Comparison of ENCODE assay signal across 1 cellular context in the genomic region with DNA sequence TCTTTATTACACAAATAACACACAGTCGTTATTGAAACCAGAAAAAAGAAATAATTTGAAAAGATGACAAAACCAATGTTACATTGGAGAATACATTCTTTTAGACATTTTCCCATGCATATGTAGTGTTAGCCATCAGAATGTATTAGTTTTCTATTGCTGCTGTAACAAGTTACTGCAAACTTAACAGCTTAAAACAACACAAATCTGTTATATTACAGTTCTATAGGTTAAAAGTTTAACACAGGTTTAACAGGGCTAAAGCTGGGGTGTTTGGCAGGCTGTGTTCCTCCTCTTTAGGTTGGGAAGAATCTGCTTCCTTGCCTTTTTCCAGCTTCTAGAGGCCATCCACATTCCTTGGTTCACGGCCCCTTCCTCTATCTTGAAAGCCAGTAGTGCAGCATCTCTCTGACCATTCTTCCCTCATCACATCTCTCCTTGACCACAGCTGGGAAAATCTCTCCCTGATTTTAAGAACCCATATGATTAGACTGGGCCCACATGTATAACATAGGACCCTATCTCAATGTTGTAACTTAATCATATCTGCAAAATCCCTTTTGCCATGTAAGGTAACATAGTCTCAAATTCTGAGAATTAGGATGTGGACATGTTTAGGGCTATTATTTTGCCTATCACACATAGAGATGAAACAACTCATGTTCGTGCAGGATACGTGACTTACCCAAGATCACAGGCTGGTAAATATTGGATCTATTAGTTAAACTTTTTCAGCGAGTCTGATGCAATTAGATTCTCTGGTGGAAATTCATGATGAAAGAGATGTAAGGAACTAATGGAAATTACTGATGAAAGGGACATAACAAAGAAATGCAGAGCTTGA.
A peak's percentile ranks its signal among the peaks of the same experiment; 100 is the strongest.
TF ChIP-seq lines count a peak whose summit lies in the region.

No MANE protein-coding gene starts in this region.

TF ChIP-seq in HepG2, 621 proteins besides CTCF, POLR2A, EP300 and RAD21 (continues in another document):
- TF ChIP-seq CCAR2 (optimal IDR thresholded peaks at IDR 0.05; ENCODE audit: low read depth, low read length) (peak; percentile 14), MED8 (CRISPR knock-in tag; IDR thresholded peaks at IDR 0.05; ENCODE audit: insufficient replicate concordance) (peak; percentile 97), ZMYM3 (CRISPR knock-in tag; IDR thresholded peaks at IDR 0.05) (peak; percentile 42; the same call in 1 of the 2 replicates), WIZ (CRISPR knock-in tag; IDR thresholded peaks at IDR 0.05) (0 out of 2 replicates have a peak, but pooled peaks have one; percentile 55), ZNF788 (CRISPR knock-in tag; IDR thresholded peaks at IDR 0.05; ENCODE audit: borderline replicate concordance) (no peak), PHF21A (CRISPR knock-in tag; IDR thresholded peaks at IDR 0.05) (peak; percentile 77; the same call in 1 of the 2 replicates), PPARG (CRISPR knock-in tag; conservative IDR thresholded peaks at IDR 0.05) (peak; percentile 80; the same call in 1 of the 2 replicates), ZNF790 (CRISPR knock-in tag; IDR thresholded peaks at IDR 0.05; ENCODE audit: borderline replicate concordance) (no peak; the same call in 1 of the 2 replicates), SMC3 (IDR thresholded peaks at IDR 0.05; ENCODE audit: low read length) (peak; percentile 18; the same call in 1 of the 2 replicates), ZNF224 (CRISPR knock-in tag; IDR thresholded peaks at IDR 0.05) (no peak), MBD4 (IDR thresholded peaks at IDR 0.05; ENCODE audit: borderline replicate concordance, low read length) (peak; percentile 35), ZNF234 (CRISPR knock-in tag; conservative IDR thresholded peaks at IDR 0.05) (no peak), HHEX (CRISPR knock-in tag; IDR thresholded peaks at IDR 0.05) (0 out of 2 replicates have a peak, but pooled peaks have one; percentile 43), NR2F1 (CRISPR knock-in tag; IDR thresholded peaks at IDR 0.05) (peak in 1 of 2 experiments; percentile 43; a peak in 1 of 4 replicates), SOX5 (CRISPR knock-in tag; IDR thresholded peaks at IDR 0.05; ENCODE audit: borderline replicate concordance) (peak; percentile 87; the same call in 1 of the 2 replicates), REPIN1 (CRISPR knock-in tag; IDR thresholded peaks at IDR 0.05; ENCODE audit: borderline replicate concordance, low read depth) (peak; percentile 1; the same call in 1 of the 2 replicates), HNF4G (IDR thresholded peaks at IDR 0.05; ENCODE audit: borderline replicate concordance, low read depth, low read length) (peak; percentile 75), HNF4G (CRISPR knock-in tag; IDR thresholded peaks at IDR 0.05; ENCODE audit: borderline replicate concordance, low read depth) (no peak), CREM (IDR thresholded peaks at IDR 0.05) (peak; percentile 89), CREM (CRISPR knock-in tag; IDR thresholded peaks at IDR 0.05) (no peak), FOXO1 (CRISPR knock-in tag; IDR thresholded peaks at IDR 0.05) (peak; percentile 83; the same call in 1 of the 2 replicates), HDAC2 (CRISPR knock-in tag; IDR thresholded peaks at IDR 0.05) (no peak; the same call in 1 of the 2 replicates), SOX13 (IDR thresholded peaks at IDR 0.05) (peak; percentile 72; the same call in 1 of the 2 replicates), SOX13 (CRISPR knock-in tag; conservative IDR thresholded peaks at IDR 0.05 in 1 of 2, IDR thresholded peaks at IDR 0.05 in 1 of 2) (peak in 1 of 2 experiments; percentile 92; a peak in 2 of 4 replicates), ELF3 (CRISPR knock-in tag; IDR thresholded peaks at IDR 0.05) (peak; percentile 85; the same call in 1 of the 2 replicates), ZNF205 (CRISPR knock-in tag; IDR thresholded peaks at IDR 0.05) (no peak), SRF (IDR thresholded peaks at IDR 0.05; ENCODE audit: low read depth, low read length) (peak; percentile 74), HNF4A (CRISPR knock-in tag; IDR thresholded peaks at IDR 0.05) (peak; percentile 58; the same call in 1 of the 2 replicates), NFKBIZ (CRISPR knock-in tag; IDR thresholded peaks at IDR 0.05) (peak; percentile 80), KDM6A (CRISPR knock-in tag; IDR thresholded peaks at IDR 0.05; ENCODE audit: low read depth) (peak; percentile 45; the same call in 1 of the 2 replicates), GLI4 (CRISPR knock-in tag; IDR thresholded peaks at IDR 0.05; ENCODE audit: borderline replicate concordance) (peak; percentile 60; the same call in 1 of the 2 replicates)
- TF ChIP-seq, protein P1, sequence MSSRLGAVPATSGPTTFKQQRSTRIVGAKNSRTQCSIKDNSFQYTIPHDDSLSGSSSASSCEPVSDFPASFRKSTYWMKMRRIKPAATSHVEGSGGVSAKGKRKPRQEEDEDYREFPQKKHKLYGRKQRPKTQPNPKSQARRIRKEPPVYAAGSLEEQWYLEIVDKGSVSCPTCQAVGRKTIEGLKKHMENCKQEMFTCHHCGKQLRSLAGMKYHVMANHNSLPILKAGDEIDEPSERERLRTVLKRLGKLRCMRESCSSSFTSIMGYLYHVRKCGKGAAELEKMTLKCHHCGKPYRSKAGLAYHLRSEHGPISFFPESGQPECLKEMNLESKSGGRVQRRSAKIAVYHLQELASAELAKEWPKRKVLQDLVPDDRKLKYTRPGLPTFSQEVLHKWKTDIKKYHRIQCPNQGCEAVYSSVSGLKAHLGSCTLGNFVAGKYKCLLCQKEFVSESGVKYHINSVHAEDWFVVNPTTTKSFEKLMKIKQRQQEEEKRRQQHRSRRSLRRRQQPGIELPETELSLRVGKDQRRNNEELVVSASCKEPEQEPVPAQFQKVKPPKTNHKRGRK (CRISPR knock-in tag; IDR thresholded peaks at IDR 0.05): peak; percentile 85
- TF ChIP-seq, protein P2, sequence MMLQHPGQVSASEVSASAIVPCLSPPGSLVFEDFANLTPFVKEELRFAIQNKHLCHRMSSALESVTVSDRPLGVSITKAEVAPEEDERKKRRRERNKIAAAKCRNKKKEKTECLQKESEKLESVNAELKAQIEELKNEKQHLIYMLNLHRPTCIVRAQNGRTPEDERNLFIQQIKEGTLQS (CRISPR knock-in tag; IDR thresholded peaks at IDR 0.05): peak; percentile 82
- TF ChIP-seq, protein P3, sequence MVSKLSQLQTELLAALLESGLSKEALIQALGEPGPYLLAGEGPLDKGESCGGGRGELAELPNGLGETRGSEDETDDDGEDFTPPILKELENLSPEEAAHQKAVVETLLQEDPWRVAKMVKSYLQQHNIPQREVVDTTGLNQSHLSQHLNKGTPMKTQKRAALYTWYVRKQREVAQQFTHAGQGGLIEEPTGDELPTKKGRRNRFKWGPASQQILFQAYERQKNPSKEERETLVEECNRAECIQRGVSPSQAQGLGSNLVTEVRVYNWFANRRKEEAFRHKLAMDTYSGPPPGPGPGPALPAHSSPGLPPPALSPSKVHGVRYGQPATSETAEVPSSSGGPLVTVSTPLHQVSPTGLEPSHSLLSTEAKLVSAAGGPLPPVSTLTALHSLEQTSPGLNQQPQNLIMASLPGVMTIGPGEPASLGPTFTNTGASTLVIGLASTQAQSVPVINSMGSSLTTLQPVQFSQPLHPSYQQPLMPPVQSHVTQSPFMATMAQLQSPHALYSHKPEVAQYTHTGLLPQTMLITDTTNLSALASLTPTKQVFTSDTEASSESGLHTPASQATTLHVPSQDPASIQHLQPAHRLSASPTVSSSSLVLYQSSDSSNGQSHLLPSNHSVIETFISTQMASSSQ (IDR thresholded peaks at IDR 0.05; ENCODE audit: low read depth): peak; percentile 91
- TF ChIP-seq, protein P3 (CRISPR knock-in tag; IDR thresholded peaks at IDR 0.05; ENCODE audit: borderline replicate concordance): no peak
- TF ChIP-seq, protein P4, sequence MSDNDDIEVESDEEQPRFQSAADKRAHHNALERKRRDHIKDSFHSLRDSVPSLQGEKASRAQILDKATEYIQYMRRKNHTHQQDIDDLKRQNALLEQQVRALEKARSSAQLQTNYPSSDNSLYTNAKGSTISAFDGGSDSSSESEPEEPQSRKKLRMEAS (IDR thresholded peaks at IDR 0.05): peak; percentile 49
- TF ChIP-seq, protein P5, sequence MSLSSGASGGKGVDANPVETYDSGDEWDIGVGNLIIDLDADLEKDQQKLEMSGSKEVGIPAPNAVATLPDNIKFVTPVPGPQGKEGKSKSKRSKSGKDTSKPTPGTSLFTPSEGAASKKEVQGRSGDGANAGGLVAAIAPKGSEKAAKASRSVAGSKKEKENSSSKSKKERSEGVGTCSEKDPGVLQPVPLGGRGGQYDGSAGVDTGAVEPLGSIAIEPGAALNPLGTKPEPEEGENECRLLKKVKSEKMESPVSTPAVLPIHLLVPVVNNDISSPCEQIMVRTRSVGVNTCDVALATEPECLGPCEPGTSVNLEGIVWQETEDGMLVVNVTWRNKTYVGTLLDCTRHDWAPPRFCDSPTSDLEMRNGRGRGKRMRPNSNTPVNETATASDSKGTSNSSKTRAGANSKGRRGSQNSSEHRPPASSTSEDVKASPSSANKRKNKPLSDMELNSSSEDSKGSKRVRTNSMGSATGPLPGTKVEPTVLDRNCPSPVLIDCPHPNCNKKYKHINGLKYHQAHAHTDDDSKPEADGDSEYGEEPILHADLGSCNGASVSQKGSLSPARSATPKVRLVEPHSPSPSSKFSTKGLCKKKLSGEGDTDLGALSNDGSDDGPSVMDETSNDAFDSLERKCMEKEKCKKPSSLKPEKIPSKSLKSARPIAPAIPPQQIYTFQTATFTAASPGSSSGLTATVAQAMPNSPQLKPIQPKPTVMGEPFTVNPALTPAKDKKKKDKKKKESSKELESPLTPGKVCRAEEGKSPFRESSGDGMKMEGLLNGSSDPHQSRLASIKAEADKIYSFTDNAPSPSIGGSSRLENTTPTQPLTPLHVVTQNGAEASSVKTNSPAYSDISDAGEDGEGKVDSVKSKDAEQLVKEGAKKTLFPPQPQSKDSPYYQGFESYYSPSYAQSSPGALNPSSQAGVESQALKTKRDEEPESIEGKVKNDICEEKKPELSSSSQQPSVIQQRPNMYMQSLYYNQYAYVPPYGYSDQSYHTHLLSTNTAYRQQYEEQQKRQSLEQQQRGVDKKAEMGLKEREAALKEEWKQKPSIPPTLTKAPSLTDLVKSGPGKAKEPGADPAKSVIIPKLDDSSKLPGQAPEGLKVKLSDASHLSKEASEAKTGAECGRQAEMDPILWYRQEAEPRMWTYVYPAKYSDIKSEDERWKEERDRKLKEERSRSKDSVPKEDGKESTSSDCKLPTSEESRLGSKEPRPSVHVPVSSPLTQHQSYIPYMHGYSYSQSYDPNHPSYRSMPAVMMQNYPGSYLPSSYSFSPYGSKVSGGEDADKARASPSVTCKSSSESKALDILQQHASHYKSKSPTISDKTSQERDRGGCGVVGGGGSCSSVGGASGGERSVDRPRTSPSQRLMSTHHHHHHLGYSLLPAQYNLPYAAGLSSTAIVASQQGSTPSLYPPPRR (CRISPR knock-in tag; IDR thresholded peaks at IDR 0.05; ENCODE audit: borderline replicate concordance): no peak
- TF ChIP-seq, protein P6, sequence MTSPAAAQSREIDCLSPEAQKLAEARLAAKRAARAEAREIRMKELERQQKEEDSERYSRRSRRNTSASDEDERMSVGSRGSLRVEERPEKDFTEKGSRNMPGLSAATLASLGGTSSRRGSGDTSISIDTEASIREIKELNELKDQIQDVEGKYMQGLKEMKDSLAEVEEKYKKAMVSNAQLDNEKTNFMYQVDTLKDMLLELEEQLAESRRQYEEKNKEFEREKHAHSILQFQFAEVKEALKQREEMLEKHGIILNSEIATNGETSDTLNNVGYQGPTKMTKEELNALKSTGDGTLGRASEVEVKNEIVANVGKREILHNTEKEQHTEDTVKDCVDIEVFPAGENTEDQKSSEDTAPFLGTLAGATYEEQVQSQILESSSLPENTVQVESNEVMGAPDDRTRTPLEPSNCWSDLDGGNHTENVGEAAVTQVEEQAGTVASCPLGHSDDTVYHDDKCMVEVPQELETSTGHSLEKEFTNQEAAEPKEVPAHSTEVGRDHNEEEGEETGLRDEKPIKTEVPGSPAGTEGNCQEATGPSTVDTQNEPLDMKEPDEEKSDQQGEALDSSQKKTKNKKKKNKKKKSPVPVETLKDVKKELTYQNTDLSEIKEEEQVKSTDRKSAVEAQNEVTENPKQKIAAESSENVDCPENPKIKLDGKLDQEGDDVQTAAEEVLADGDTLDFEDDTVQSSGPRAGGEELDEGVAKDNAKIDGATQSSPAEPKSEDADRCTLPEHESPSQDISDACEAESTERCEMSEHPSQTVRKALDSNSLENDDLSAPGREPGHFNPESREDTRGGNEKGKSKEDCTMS (CRISPR knock-in tag; conservative IDR thresholded peaks at IDR 0.05): no peak
- TF ChIP-seq, protein P7, sequence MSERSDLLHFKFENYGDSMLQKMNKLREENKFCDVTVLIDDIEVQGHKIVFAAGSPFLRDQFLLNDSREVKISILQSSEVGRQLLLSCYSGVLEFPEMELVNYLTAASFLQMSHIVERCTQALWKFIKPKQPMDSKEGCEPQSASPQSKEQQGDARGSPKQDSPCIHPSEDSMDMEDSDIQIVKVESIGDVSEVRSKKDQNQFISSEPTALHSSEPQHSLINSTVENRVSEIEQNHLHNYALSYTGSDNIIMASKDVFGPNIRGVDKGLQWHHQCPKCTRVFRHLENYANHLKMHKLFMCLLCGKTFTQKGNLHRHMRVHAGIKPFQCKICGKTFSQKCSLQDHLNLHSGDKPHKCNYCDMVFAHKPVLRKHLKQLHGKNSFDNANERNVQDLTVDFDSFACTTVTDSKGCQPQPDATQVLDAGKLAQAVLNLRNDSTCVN (CRISPR knock-in tag; IDR thresholded peaks at IDR 0.05; ENCODE audit: borderline replicate concordance): no peak
- TF ChIP-seq, protein P8, sequence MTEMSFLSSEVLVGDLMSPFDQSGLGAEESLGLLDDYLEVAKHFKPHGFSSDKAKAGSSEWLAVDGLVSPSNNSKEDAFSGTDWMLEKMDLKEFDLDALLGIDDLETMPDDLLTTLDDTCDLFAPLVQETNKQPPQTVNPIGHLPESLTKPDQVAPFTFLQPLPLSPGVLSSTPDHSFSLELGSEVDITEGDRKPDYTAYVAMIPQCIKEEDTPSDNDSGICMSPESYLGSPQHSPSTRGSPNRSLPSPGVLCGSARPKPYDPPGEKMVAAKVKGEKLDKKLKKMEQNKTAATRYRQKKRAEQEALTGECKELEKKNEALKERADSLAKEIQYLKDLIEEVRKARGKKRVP (CRISPR knock-in tag; IDR thresholded peaks at IDR 0.05): peak; percentile 69 to 98; a peak in 3 of 4 replicates
